ENCODE assay signal across 18 cellular contexts in the genomic region with DNA sequence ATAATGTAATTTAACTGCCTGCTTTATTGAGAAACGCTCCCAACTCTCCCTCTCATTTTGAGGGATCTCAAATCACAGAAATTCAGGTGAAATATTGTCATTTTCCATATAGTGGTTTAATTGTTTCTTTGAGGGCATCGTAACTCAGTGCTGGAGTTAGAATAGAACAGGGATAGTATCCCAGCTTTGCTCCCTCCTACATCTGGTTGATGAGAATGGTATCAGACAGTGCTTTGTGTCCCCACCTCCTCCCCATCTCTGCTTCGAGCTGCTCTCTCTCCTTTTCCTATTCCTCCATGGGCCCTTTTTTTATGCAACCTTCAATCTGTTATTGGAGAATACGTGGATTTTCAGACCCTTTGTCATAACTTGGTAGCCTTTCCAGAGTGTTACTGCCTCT. TPM values are rescaled to one million over a fixed set of nuclear protein-coding genes. Genes with fewer than 3 reads are reported as not detected.
DNase-seq lines count a peak whose midpoint lies in the region; ATAC-seq, FAIRE-seq and TF ChIP-seq lines count a peak whose summit lies in the region.
"Had no signal": no experiment of that assay in that cellular context is flagged by ENCODE, and none has a peak within 500 bp of the region (broad histone marks: within the 10 kb centered on the region; RNA-seq: fewer than 3 reads in every experiment).

No MANE protein-coding gene starts in this region.

- no peak overlapping the region for H3K4ac ChIP-seq in trophoblast cell (ENCODE audit: low read depth, low read length)

- H2BK120ac ChIP-seq in trophoblast cell (ENCODE audit: insufficient read depth, low read length, poor library complexity), result no peak overlapping the region

- H3K27ac ChIP-seq in cingulate gyrus (ENCODE audit: low read depth, low read length), result peak overlapping the region; percentile 34
- H3K27ac ChIP-seq in uterus, result peak overlapping the region; percentile 74 to 94
- H3K27ac ChIP-seq in trophoblast cell (ENCODE audit: low read depth, low read length), result no peak overlapping the region
- H3K27ac ChIP-seq in right lobe of liver, result no peak overlapping the region
- H3K27ac ChIP-seq: 22Rv1; BLaER1 treated with 17β-estradiol and CSF1 and Interleukin-3, amounts not matched to agents 10 nM and 100 nM had no signal

- whole genome bisulfite sequencing in trophoblast cell (ENCODE audit: extremely low coverage, insufficient coverage, insufficient read length), result no CpG with 5 or more reads among the region's 4 CpGs
- 89% methylated on average over 4 of the region's 4 CpGs for WGBS in right lobe of liver (ENCODE audit: insufficient coverage, low coverage, low lambda C conversion rate, missing lambda C conversion rate)

- H3K27ac Mint-ChIP-seq in activated CD4-positive, alpha-beta T cell treated with anti-CD3 and anti-CD28 coated beads, Interleukin-2, amount 10 ng/mL, durations not matched to agents 7 days and 5 days, result peak overlapping the region; percentile 33
- peak overlapping the region; percentile 14 for H3K27ac Mint-ChIP-seq in nephron progenitor cell

- no peak overlapping the region for H3K9ac ChIP-seq in trophoblast cell (ENCODE audit: low read length)
- H3K9ac ChIP-seq: BLaER1 treated with 17β-estradiol and CSF1 and Interleukin-3, amounts not matched to agents 10 nM and 100 nM had no signal

- H2BK12ac ChIP-seq in trophoblast cell (ENCODE audit: low read length), result no peak overlapping the region

- peaks cover 3% of the 10 kb centered on the region for H3K36me3 Mint-ChIP-seq in activated CD4-positive, alpha-beta T cell treated with anti-CD3 and anti-CD28 coated beads, Interleukin-2, amount 10 ng/mL, durations not matched to agents 7 days and 5 days (ENCODE audit: low read depth)
- peaks cover 37% of the 10 kb centered on the region for H3K36me3 Mint-ChIP-seq in nephron progenitor cell (ENCODE audit: low read depth)

- H3K4me3 ChIP-seq in uterus (no peak overlapping the region), trophoblast cell (ENCODE audit: low read depth, low read length) (no peak overlapping the region), right lobe of liver (no peak overlapping the region)
- H3K4me3 ChIP-seq: BLaER1 treated with 17β-estradiol and CSF1 and Interleukin-3, amounts not matched to agents 10 nM and 100 nM had no signal

- no peak for TF ChIP-seq CTCF in nephron progenitor cell (IDR thresholded peaks at IDR 0.05)
- no peak for TF ChIP-seq CTCF in uterus (IDR thresholded peaks at IDR 0.05)
- TF ChIP-seq CTCF in right lobe of liver (IDR thresholded peaks at IDR 0.05), result no peak

- H4K91ac ChIP-seq in trophoblast cell (ENCODE audit: low read depth, low read length), result no peak overlapping the region

- peaks cover 39% of the 10 kb centered on the region for H3K4me1 Mint-ChIP-seq in activated CD4-positive, alpha-beta T cell treated with anti-CD3 and anti-CD28 coated beads, Interleukin-2, amount 10 ng/mL, durations not matched to agents 7 days and 5 days
- peaks cover 23% of the 10 kb centered on the region for H3K4me1 Mint-ChIP-seq in nephron progenitor cell

- H3K79me2 ChIP-seq in trophoblast cell (ENCODE audit: control insufficient read depth, insufficient read depth, low read length, poor library complexity), result no peaks in the 10 kb centered on the region

- intact Hi-C loops in uterus (cut with DNase I; ENCODE audit: low total_unique reads), result no loop called here
- intact Hi-C loops in right lobe of liver (cut with DNase I), result no loop called here

- no peak overlapping the region for H3K4me2 ChIP-seq in trophoblast cell (ENCODE audit: low read length)
- H3K4me2 ChIP-seq: BLaER1 treated with 17β-estradiol and CSF1 and Interleukin-3, amounts not matched to agents 10 nM and 100 nM had no signal

- H3K9me3 ChIP-seq in uterus (peaks cover 0 to 8% of the 10 kb centered on the region in 2 donors), trophoblast cell (ENCODE audit: insufficient read depth, low read depth, low read length) (no peaks in the 10 kb centered on the region), right lobe of liver (no peaks in the 10 kb centered on the region)

- no peak for DNase-seq in activated CD4-positive, alpha-beta T cell treated with anti-CD3 and anti-CD28 coated beads, Interleukin-2, amount 10 ng/mL, durations not matched to agents 7 days and 5 days
- DNase-seq in activated CD4-positive, alpha-beta T cell treated with anti-CD3 and anti-CD28 coated beads, Interleukin-2, amount 50 U/mL, for 1 hour, result no peak
- DNase-seq in nephron progenitor cell, result no peak
- DNase-seq in uterus, result no peak
- no peak for DNase-seq in trophoblast cell
- no peak for DNase-seq in urothelium cell line (ENCODE audit: low spot score)
- DNase-seq in right lobe of liver, result no peak
- DNase-seq: DMS 273 treated with DMSO at 0.1 percent for 48 hours, Karpas-422, NCI-H1105 treated with DMSO at 0.1 percent for 48 hours, NCI-H1930, NCI-H2171, NCI-H774, SHP77 treated with DMSO at 0.1 percent for 48 hours had no signal

- no peaks in the 10 kb centered on the region for H3K9me3 Mint-ChIP-seq in activated CD4-positive, alpha-beta T cell treated with anti-CD3 and anti-CD28 coated beads, Interleukin-2, amount 10 ng/mL, durations not matched to agents 7 days and 5 days
- H3K9me3 Mint-ChIP-seq in nephron progenitor cell, result peaks cover 25% of the 10 kb centered on the region

- no peak overlapping the region for H3K18ac ChIP-seq in trophoblast cell (ENCODE audit: low read length)

- H2AK5ac ChIP-seq in trophoblast cell (ENCODE audit: low read length), result no peak overlapping the region

- H3K27me3 ChIP-seq in uterus, result no peaks in the 10 kb centered on the region
- no peaks in the 10 kb centered on the region for H3K27me3 ChIP-seq in trophoblast cell (ENCODE audit: insufficient read depth, low read length)
- H3K27me3 ChIP-seq in right lobe of liver, result no peaks in the 10 kb centered on the region
- H3K27me3 ChIP-seq: BLaER1 treated with 17β-estradiol and CSF1 and Interleukin-3, amounts not matched to agents 10 nM and 100 nM had no signal

- H3K4me3 Mint-ChIP-seq in activated CD4-positive, alpha-beta T cell treated with anti-CD3 and anti-CD28 coated beads, Interleukin-2, amount 10 ng/mL, durations not matched to agents 7 days and 5 days, result no peak overlapping the region
- no peak overlapping the region for H3K4me3 Mint-ChIP-seq in nephron progenitor cell

- no peak overlapping the region for H2BK5ac ChIP-seq in trophoblast cell (ENCODE audit: low read depth, low read length, poor library complexity)

- no peak overlapping the region for H4K8ac ChIP-seq in trophoblast cell (ENCODE audit: low read depth, low read length)

- no peak overlapping the region for H3K23ac ChIP-seq in trophoblast cell (ENCODE audit: low read length)

- ATAC-seq in right lobe of liver, result no peak

- TF ChIP-seq POLR2A in uterus (IDR thresholded peaks at IDR 0.05) (no peak), right lobe of liver (IDR thresholded peaks at IDR 0.05) (no peak)

- no peak overlapping the region for H4K12ac ChIP-seq in trophoblast cell (ENCODE audit: low read depth, low read length)

- no peaks in the 10 kb centered on the region for H3K36me3 ChIP-seq in uterus
- H3K36me3 ChIP-seq in trophoblast cell (ENCODE audit: control insufficient read depth in 1 of 2, insufficient read depth in 2 of 2, low read length in 2 of 2), result no peaks in the 10 kb centered on the region
- H3K36me3 ChIP-seq in right lobe of liver, result no peaks in the 10 kb centered on the region

- no peaks in the 10 kb centered on the region for H3K79me1 ChIP-seq in trophoblast cell (ENCODE audit: low read length)

- no peaks in the 10 kb centered on the region for H3K27me3 Mint-ChIP-seq in activated CD4-positive, alpha-beta T cell treated with anti-CD3 and anti-CD28 coated beads, Interleukin-2, amount 10 ng/mL, durations not matched to agents 7 days and 5 days
- no peaks in the 10 kb centered on the region for H3K27me3 Mint-ChIP-seq in nephron progenitor cell (ENCODE audit: low read depth, poor library complexity)

- no peak overlapping the region for H3K14ac ChIP-seq in trophoblast cell (ENCODE audit: low read length)

- no peak for FAIRE-seq in urothelium cell line (lab: Jason Lieb, UNC)
- FAIRE-seq: H54 had no signal

- H3K4me1 ChIP-seq in uterus (peaks cover 4 to 5% of the 10 kb centered on the region in 2 donors), trophoblast cell (ENCODE audit: control insufficient read depth in 1 of 2, insufficient read depth in 2 of 2, low read length in 2 of 2) (peaks cover 0 to 3% of the 10 kb centered on the region in 2 experiments), right lobe of liver (no peaks in the 10 kb centered on the region)

- POLR2A ChIA-PET in activated CD4-positive, alpha-beta T cell treated with anti-CD3 and anti-CD28 coated beads, Interleukin-2, amount 10 ng/mL, durations not matched to agents 7 days and 5 days (lab: Charles Lee), result interaction anchor here (0.6 kb wide), 1 partner anchor 853 kb away, joined by 7 read pairs; no protein-coding TSS in a partner anchor

- CTCF ChIA-PET in activated CD4-positive, alpha-beta T cell treated with anti-CD3 and anti-CD28 coated beads, Interleukin-2, amount 10 ng/mL, durations not matched to agents 7 days and 5 days (lab: Charles Lee), result interaction anchor here (1.9 kb wide), 1 partner anchor 15 kb away, joined by 4 read pairs; no protein-coding TSS in a partner anchor

- no peak overlapping the region for H2AFZ ChIP-seq in trophoblast cell (ENCODE audit: insufficient read depth, low read length, poor library complexity)

RNA-seq across cellular contexts. Expression of a gene that starts 41.2 kb away (rescaled TPM):
- total RNA-seq in activated CD4-positive, alpha-beta T cell treated with anti-CD3 and anti-CD28 coated beads, Interleukin-2, amount 10 ng/mL, durations not matched to agents 7 days and 5 days, result 10 to 100 TPM; 26.1 to 38.9 TPM
- total RNA-seq in uterus, result 100 to 1,000 TPM in 2 of 4 donors, 10 to 100 TPM in 2; 67.9 to 318 (median 127) TPM
- polyA plus RNA-seq in trophoblast cell (2013), result 8.7 TPM in 2 replicates
- 10 to 100 TPM in 4 of 6 experiments, 1 to 10 TPM in 2; 9.3 to 21.4 (median 12.5) TPM for total RNA-seq in right lobe of liver

Comparison
In these comparisons a context has a peak if more than half of its experiments do, and no peak if none do; other contexts are left out.
1. H3K27ac ChIP-seq: peak in cingulate gyrus (single experiment) and uterus (2 of 2); none in trophoblast cell (single experiment) and right lobe of liver (0 of 3).